In the genomic region with DNA sequence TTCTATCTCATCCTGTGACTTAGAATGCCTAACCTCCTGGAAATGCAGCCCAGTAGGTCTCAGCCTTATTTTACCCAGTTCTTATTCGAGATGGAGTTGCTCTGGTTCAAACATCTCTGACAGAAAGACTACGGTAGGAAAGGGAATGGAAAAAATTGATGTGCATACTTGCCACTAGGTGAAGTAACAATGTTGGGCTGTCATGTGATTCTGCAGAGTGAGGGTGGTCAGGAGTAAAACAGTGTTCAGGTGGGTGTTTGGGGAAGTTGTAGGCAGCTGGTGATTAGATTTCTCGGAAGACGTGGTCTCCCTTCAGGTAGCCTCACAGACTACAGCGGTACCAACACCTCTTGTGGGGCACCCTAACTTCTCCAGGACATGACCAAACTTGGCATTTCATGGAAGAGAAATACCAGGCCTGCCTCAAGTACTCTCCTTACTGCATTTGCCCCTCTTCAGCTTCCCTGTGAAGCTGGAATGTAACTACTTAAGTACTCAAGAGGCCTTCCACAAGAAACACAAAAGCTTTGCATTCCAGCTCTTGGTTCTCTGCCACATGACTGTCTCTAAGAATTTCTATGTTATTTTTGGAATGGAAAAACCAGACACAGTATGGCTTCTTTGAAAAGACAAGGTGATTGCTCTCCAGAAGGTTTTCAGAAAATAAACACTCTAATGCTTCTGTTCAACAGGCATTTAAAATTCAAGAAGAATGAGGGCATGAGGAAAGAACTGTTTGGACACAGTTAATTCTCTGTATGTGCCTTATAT, we compare ENCODE assay signal across 13 cellular contexts. TPM values are rescaled to one million over a fixed set of nuclear protein-coding genes. Genes with fewer than 3 reads are reported as not detected.
DNase-seq lines count a peak whose midpoint lies in the region; ATAC-seq and TF ChIP-seq lines count a peak whose summit lies in the region.
"Had no signal": no experiment of that assay in that cellular context is flagged by ENCODE, and none has a peak within 500 bp of the region (broad histone marks: within the 10 kb centered on the region; RNA-seq: fewer than 3 reads in every experiment).

No MANE protein-coding gene starts in this region.

- POLR2A ChIA-PET in SK-N-SH (lab: Yijun Ruan, JAX): no interaction called here

- H3K9me3 ChIP-seq in SK-N-SH: no peaks in the 10 kb centered on the region
- no peaks in the 10 kb centered on the region for H3K9me3 ChIP-seq in cardiac muscle cell (ENCODE audit: low read depth)
- H3K9me3 ChIP-seq in T-helper 17 cell (ENCODE audit: control insufficient read depth, low read length, poor library complexity, severe bottlenecking): no peaks in the 10 kb centered on the region
- H3K9me3 ChIP-seq: neutrophil, uterus had no signal

- H3K27ac Mint-ChIP-seq in nephron (peak overlapping the region; percentile 89 to 95 (median 94)), T-helper 17 cell (no peak overlapping the region)
- no peak overlapping the region for H3K27ac Mint-ChIP-seq in activated naive CD8-positive, alpha-beta T cell treated with anti-CD3 and anti-CD28 coated beads, Interleukin-2, amount 50 U/mL, for 24 hours

- 0 out of 2 replicates have a peak, but pooled peaks have one; percentile 8 for TF ChIP-seq CTCF in SK-N-SH (IDR thresholded peaks at IDR 0.05)
- no peak for TF ChIP-seq CTCF in cardiac muscle cell (IDR thresholded peaks at IDR 0.05; ENCODE audit: low read depth, low read length)
- TF ChIP-seq CTCF in nephron (IDR thresholded peaks at IDR 0.05; ENCODE audit: unreplicated experiment in 3 of 3): no peak

- peaks cover 11% of the 10 kb centered on the region for H3K9me3 Mint-ChIP-seq in nephron
- H3K9me3 Mint-ChIP-seq in activated naive CD8-positive, alpha-beta T cell treated with anti-CD3 and anti-CD28 coated beads, Interleukin-2, amount 50 U/mL, for 24 hours: peaks cover 10% of the 10 kb centered on the region

- no peak for ATAC-seq in activated naive CD8-positive, alpha-beta T cell treated with anti-CD3 and anti-CD28 coated beads, Interleukin-2, amount 50 U/mL, for 24 hours
- no peak for ATAC-seq in T-helper 17 cell

- CTCF ChIA-PET in SK-N-SH (lab: Yijun Ruan, JAX): no interaction called here

- TF ChIP-seq RAD21 in SK-N-SH (IDR thresholded peaks at IDR 0.05; ENCODE audit: low read length): no peak

- TF ChIP-seq EP300 in SK-N-SH (IDR thresholded peaks at IDR 0.05; ENCODE audit: borderline replicate concordance in 1 of 2, low read depth in 1 of 2, low read length in 1 of 2): no peak

- H3K4me1 ChIP-seq in SK-N-SH (ENCODE audit: control insufficient read depth in 1 of 2, insufficient read depth in 2 of 2, low read depth in 1 of 2, low read length in 1 of 2) (no peaks in the 10 kb centered on the region), cardiac muscle cell (ENCODE audit: low read depth) (peaks cover 30% of the 10 kb centered on the region)
- H3K4me1 ChIP-seq: uterus had no signal

- H3K4me3 ChIP-seq in SK-N-SH (ENCODE audit: low read depth in 2 of 2, low read length in 1 of 2): no peak overlapping the region
- H3K4me3 ChIP-seq in cardiac muscle cell: peak overlapping the region; percentile 0
- H3K4me3 ChIP-seq: uterus had no signal

- peaks cover 4% of the 10 kb centered on the region for H3F3A ChIP-seq in SK-N-SH (replicated peaks; ENCODE audit: insufficient read depth)

- no peak overlapping the region for H3K9ac ChIP-seq in SK-N-SH

- H3K4me3 Mint-ChIP-seq in nephron (no peak overlapping the region), T-helper 17 cell (no peak overlapping the region)
- H3K4me3 Mint-ChIP-seq in activated naive CD8-positive, alpha-beta T cell treated with anti-CD3 and anti-CD28 coated beads, Interleukin-2, amount 50 U/mL, for 24 hours: no peak overlapping the region

- H3K27ac ChIP-seq in SK-N-SH (ENCODE audit: low read depth in 2 of 2, low read length in 1 of 2) (no peak overlapping the region), cardiac muscle cell (peak overlapping the region; percentile 99)
- H3K27ac ChIP-seq: neutrophil, uterus had no signal

- H3K4me1 Mint-ChIP-seq in nephron: peaks cover 19% of the 10 kb centered on the region
- no peaks in the 10 kb centered on the region for H3K4me1 Mint-ChIP-seq in activated naive CD8-positive, alpha-beta T cell treated with anti-CD3 and anti-CD28 coated beads, Interleukin-2, amount 50 U/mL, for 24 hours
- no peaks in the 10 kb centered on the region for H3K4me1 Mint-ChIP-seq in T-helper 17 cell

- no peaks in the 10 kb centered on the region for H4K20me1 ChIP-seq in SK-N-SH (ENCODE audit: insufficient read depth)

- no peaks in the 10 kb centered on the region for H3K79me2 ChIP-seq in SK-N-SH (ENCODE audit: insufficient read depth)

- peaks cover 4% of the 10 kb centered on the region for H3K36me3 Mint-ChIP-seq in nephron (ENCODE audit: low read depth)
- H3K36me3 Mint-ChIP-seq in activated naive CD8-positive, alpha-beta T cell treated with anti-CD3 and anti-CD28 coated beads, Interleukin-2, amount 50 U/mL, for 24 hours (ENCODE audit: low read depth): peaks cover 2% of the 10 kb centered on the region
- H3K36me3 Mint-ChIP-seq in T-helper 17 cell (ENCODE audit: low read depth): no peaks in the 10 kb centered on the region

- H3K9me2 ChIP-seq in SK-N-SH: no peaks in the 10 kb centered on the region

- WGBS in SK-N-SH (ENCODE audit: low lambda C conversion rate): 63% methylated on average over 4 of the region's 5 CpGs

- H3K27me3 Mint-ChIP-seq in nephron (ENCODE audit: low read depth) (no peaks in the 10 kb centered on the region), T-helper 17 cell (peaks cover 25% of the 10 kb centered on the region)
- H3K27me3 Mint-ChIP-seq in activated naive CD8-positive, alpha-beta T cell treated with anti-CD3 and anti-CD28 coated beads, Interleukin-2, amount 50 U/mL, for 24 hours: peaks cover 11% of the 10 kb centered on the region

- DNase-seq in EH (ENCODE audit: low read depth) (peak; percentile 78), SK-N-SH (no peak), cardiac muscle cell (ENCODE audit: low read depth in 1 of 2, low spot score in 1 of 2) (peak; percentile 76 to 94), OCI-M2 (lab: John Stamatoyannopoulos, UW; ENCODE audit: unreplicated experiment) (no peak), T-helper 17 cell (no peak), GF-D8 (lab: John Stamatoyannopoulos, UW) (no peak)
- no peak for DNase-seq in activated naive CD8-positive, alpha-beta T cell treated with anti-CD3 and anti-CD28 coated beads, Interleukin-2, amount 50 U/mL, for 24 hours
- DNase-seq: activated CD4-positive, alpha-beta T cell treated with anti-CD3 and anti-CD28 coated beads, Interleukin-2, amount 50 U/mL, for 48 hours; NCI-H1930; uterus had no signal

- H3K4me2 ChIP-seq in SK-N-SH: 0 out of 2 replicates have a peak overlapping the region, but pooled peaks have one; percentile 16

- H3K27me3 ChIP-seq in SK-N-SH (ENCODE audit: insufficient read depth): no peaks in the 10 kb centered on the region; the same call in 1 of the 2 replicates
- H3K27me3 ChIP-seq in cardiac muscle cell: no peaks in the 10 kb centered on the region
- H3K27me3 ChIP-seq: neutrophil, uterus had no signal

- H3K36me3 ChIP-seq in SK-N-SH (replicated peaks in 1 of 2; ENCODE audit: control insufficient read depth in 1 of 2, insufficient read depth in 2 of 2, low read length in 1 of 2) (no peaks in the 10 kb centered on the region), cardiac muscle cell (peaks cover 3% of the 10 kb centered on the region)
- H3K36me3 ChIP-seq: neutrophil, uterus had no signal

- no peak overlapping the region for H2AFZ ChIP-seq in SK-N-SH (ENCODE audit: low read depth)

TF ChIP-seq in SK-N-SH, 30 proteins besides CTCF, POLR2A, EP300 and RAD21:
- TF ChIP-seq MEF2A (IDR thresholded peaks at IDR 0.05; ENCODE audit: borderline replicate concordance, low read depth) (no peak), TCF12 (IDR thresholded peaks at IDR 0.05) (0 out of 2 replicates have a peak, but pooled peaks have one; percentile 15)

RNA-seq across cellular contexts. Expression of a gene that starts 17.4 kb away (rescaled TPM):
- polyA plus RNA-seq in SK-N-SH (2012; rRNA removed) (not detected in 2 replicates), cardiac muscle cell (180 and 189 TPM in 2 replicates)
- not detected in 2 replicates for polyA plus RNA-seq in SK-N-SH (2012; cell fraction: cytosol; rRNA removed)
- polyA plus RNA-seq in SK-N-SH (2012; cell fraction: nucleus; rRNA removed): 0.04 and 0.07 TPM in 2 replicates
- total RNA-seq in cardiac muscle cell (110 and 176 TPM in 2 replicates), T-helper 17 cell (under 1 TPM in 1 of 2 donors, not detected in 1; 0.77 TPM)
- total RNA-seq: fibroblast of lung had no signal

Comparison
In these comparisons a context has a peak if more than half of its experiments do, and no peak if none do; other contexts are left out.
1. DNase-seq: peak in EH (single experiment) and cardiac muscle cell (2 of 2); none in SK-N-SH (single experiment), OCI-M2 (single experiment), activated naive CD8-positive, alpha-beta T cell treated with anti-CD3 and anti-CD28 coated beads, Interleukin-2, amount 50 U/mL, for 24 hours (single experiment), T-helper 17 cell (0 of 3) and GF-D8 (single experiment).
2. H3K27ac Mint-ChIP-seq: peak in nephron (3 of 3); none in activated naive CD8-positive, alpha-beta T cell treated with anti-CD3 and anti-CD28 coated beads, Interleukin-2, amount 50 U/mL, for 24 hours (single experiment) and T-helper 17 cell (single experiment).
3. RNA of a gene that starts 17.4 kb away (total RNA-seq): 110 to 176 TPM in cardiac muscle cell; 0.77 TPM in T-helper 17 cell; every median in the first group is over 10 times any median in the second.